In genomic region chr1:207077470-207078377, GRCh38 we compare ENCODE assay signal across 8 cellular contexts. TPM values are rescaled to one million over a fixed set of nuclear protein-coding genes. Genes with fewer than 3 reads are reported as not detected.
A peak's percentile ranks its signal among the peaks of the same experiment; 100 is the strongest.
DNase-seq lines count a peak whose midpoint lies in the region; ATAC-seq and TF ChIP-seq lines count a peak whose summit lies in the region.

No MANE protein-coding gene starts in this region.

- H3K27ac Mint-ChIP-seq in T-cell, result no peak overlapping the region

- TF ChIP-seq POLR2A in adrenal gland (IDR thresholded peaks at IDR 0.05), result no peak
- TF ChIP-seq POLR2A in heart left ventricle (IDR thresholded peaks at IDR 0.05), result no peak

- no peak overlapping the region for H3K27ac ChIP-seq in adrenal gland
- H3K27ac ChIP-seq in heart left ventricle, result peak overlapping the region in 6 of 12 donors; percentile 25 to 68 (median 46)

- H3K27me3 Mint-ChIP-seq in T-cell, result peaks cover 0 to 12% of the 10 kb centered on the region in 2 donors

- POLR2A ChIA-PET in T-cell (lab: Charles Lee), result no interaction called here

- H3K27me3 ChIP-seq in adrenal gland, result no peaks in the 10 kb centered on the region
- no peaks in the 10 kb centered on the region for H3K27me3 ChIP-seq in heart left ventricle

- ATAC-seq in GM21367 (IDR thresholded peaks at IDR 0.05; ENCODE audit: unreplicated experiment) (peak; percentile 51), T-cell (replicated peaks in 1 of 4) (peak; percentile 85 to 92 (median 88)), heart left ventricle (peak; percentile 76 to 85 (median 82)), GM18502 (IDR thresholded peaks at IDR 0.05; ENCODE audit: poor library complexity, unreplicated experiment) (no peak)

- intact Hi-C loops in adrenal gland (cut with DNase I), result loop anchor here in 1 of 2 donors (2.0 kb wide), 1 partner anchor 29 kb away; no protein-coding TSS in a partner anchor
- intact Hi-C loops in heart left ventricle (cut with DNase I), result loop anchor here in 7 of 10 donors (1.0 to 10.0 kb wide), 4 partner anchors 27 to 165 kb away; partner anchors contain the start of gene YOD1 (in 3 of the 7)

- TF ChIP-seq CTCF in adrenal gland (IDR thresholded peaks at IDR 0.05), result peak; percentile 85 to 91 (median 88)
- TF ChIP-seq CTCF in heart left ventricle (IDR thresholded peaks at IDR 0.05), result peak; percentile 80 to 94 (median 89)

- H3K4me1 ChIP-seq in adrenal gland (replicated peaks in 1 of 2) (no peaks in the 10 kb centered on the region), heart left ventricle (peaks cover 0 to 51% (median 11%) of the 10 kb centered on the region in 12 donors)

- WGBS in adrenal gland, 4 donors, result 36 to 40% (median 38%) methylated on average over 6 of the region's 6 CpGs
- 25 to 38% (median 32%) methylated on average over 6 of the region's 6 CpGs for WGBS in heart left ventricle, 4 donors

- no peak overlapping the region for H3K4me3 Mint-ChIP-seq in T-cell

- peaks cover 4% of the 10 kb centered on the region for H3K36me3 Mint-ChIP-seq in T-cell

- peak in 9 of 14 donors; percentile 7 to 47 (median 31) for DNase-seq in C1 segment of cervical spinal cord (lab: John Stamatoyannopoulos, UW)
- peak; percentile 25 for DNase-seq in NCI-H1417 treated with DMSO at 0.1 percent for 48 hours (lab: John Stamatoyannopoulos, UW)
- peak in 33 of 34 experiments; percentile 31 to 71 (median 56) for DNase-seq in T-cell
- DNase-seq in adrenal gland, result peak; percentile 62 to 85 (median 76)
- peak in 3 of 5 donors; percentile 41 to 64 (median 63) for DNase-seq in heart left ventricle
- peak; percentile 56 for DNase-seq in retina

- H3K9me3 ChIP-seq in adrenal gland (replicated peaks in 1 of 3) (no peaks in the 10 kb centered on the region), heart left ventricle (no peaks in the 10 kb centered on the region)

- no peaks in the 10 kb centered on the region for H3K9me3 Mint-ChIP-seq in T-cell

- H3K4me1 Mint-ChIP-seq in T-cell, result peaks cover 0 to 5% (median under 1%) of the 10 kb centered on the region in 3 donors

- no peak overlapping the region for H3K4me3 ChIP-seq in adrenal gland
- H3K4me3 ChIP-seq in heart left ventricle, result no peak overlapping the region

- CTCF ChIA-PET in T-cell (lab: Charles Lee), result interaction anchor here (0.6 to 1.6 kb wide), 5 partner anchors 18 to 28 kb away, joined by 3 to 13 read pairs (median 3); partner anchors contain the start of gene PFKFB2 (in 1 of the 2)

- H3K36me3 ChIP-seq in adrenal gland (replicated peaks in 1 of 2) (peaks cover 0 to 8% of the 10 kb centered on the region in 2 donors), heart left ventricle (peaks cover 0 to 84% (median 30%) of the 10 kb centered on the region in 9 donors)

RNA-seq across cellular contexts. Expression of gene C4BPB, which starts 10.9 kb away (rescaled TPM):
- total RNA-seq in T-cell (1 to 10 TPM in 2 of 5 donors, under 1 TPM in 2, not detected in 1; 0.66 to 4.8 (median 1.0) TPM), adrenal gland (1 to 10 TPM in 1 of 8 donors, under 1 TPM in 5, not detected in 2; 0.37 to 1.4 (median 0.69) TPM), heart left ventricle (1 to 10 TPM in 2 of 9 donors, under 1 TPM in 1, not detected in 6; 0.20 to 3.3 (median 1.3) TPM)
- polyA plus RNA-seq in adrenal gland (under 1 TPM; 0.20 to 0.64 (median 0.24) TPM), heart left ventricle (not detected)

RNA-seq across cellular contexts. Expression of gene PFKFB2, which starts 24.6 kb away (rescaled TPM):
- 1 to 10 TPM; 1.6 to 4.7 (median 3.2) TPM for total RNA-seq in T-cell
- 10 to 100 TPM; 10.3 to 25.8 (median 19.6) TPM for total RNA-seq in adrenal gland
- 10 to 100 TPM in 1 of 3 donors, 1 to 10 TPM in 2; 3.9 to 10.8 (median 6.7) TPM for polyA plus RNA-seq in adrenal gland
- 100 to 1,000 TPM in 3 of 9 donors, 10 to 100 TPM in 6; 34.2 to 130 (median 64.0) TPM for total RNA-seq in heart left ventricle
- 10 to 100 TPM; 16.0 to 45.7 TPM for polyA plus RNA-seq in heart left ventricle

RNA-seq across cellular contexts. Expression of gene C4BPA, which starts 26.3 kb away (rescaled TPM):
- under 1 TPM in 3 of 5 donors, not detected in 2; 0.60 to 0.72 (median 0.70) TPM for total RNA-seq in T-cell
- total RNA-seq in adrenal gland, result 10 to 100 TPM in 1 of 8 donors, 1 to 10 TPM in 1, under 1 TPM in 1, not detected in 5; 0.57 to 23.4 (median 8.9) TPM
- polyA plus RNA-seq in adrenal gland, result under 1 TPM; 0.13 to 0.38 (median 0.32) TPM
- not detected for total RNA-seq in heart left ventricle
- polyA plus RNA-seq in heart left ventricle, result under 1 TPM in 1 of 2 donors, not detected in 1; 0.03 TPM

RNA-seq across cellular contexts. Expression of gene YOD1, which starts 26.7 kb away (rescaled TPM):
- total RNA-seq in T-cell, result 10 to 100 TPM in 2 of 5 donors, 1 to 10 TPM in 3; 7.8 to 13.5 (median 8.7) TPM
- total RNA-seq in adrenal gland, result 10 to 100 TPM in 1 of 8 donors, 1 to 10 TPM in 7; 4.3 to 15.7 (median 8.6) TPM
- 10 to 100 TPM in 1 of 3 donors, 1 to 10 TPM in 2; 2.5 to 10.9 (median 3.0) TPM for polyA plus RNA-seq in adrenal gland
- 1 to 10 TPM; 3.9 to 7.4 (median 6.1) TPM for total RNA-seq in heart left ventricle
- polyA plus RNA-seq in heart left ventricle, result 1 to 10 TPM; 1.9 to 4.5 TPM

RNA-seq across cellular contexts. Expression of gene C1orf116, which starts 45.2 kb away (rescaled TPM):
- total RNA-seq in T-cell (under 1 TPM; 0.08 to 0.29 (median 0.14) TPM), adrenal gland (1 to 10 TPM in 6 of 8 donors, under 1 TPM in 2; 0.21 to 3.7 (median 1.1) TPM), heart left ventricle (1 to 10 TPM in 3 of 9 donors, under 1 TPM in 6; 0.42 to 3.3 (median 0.85) TPM)
- polyA plus RNA-seq in adrenal gland (under 1 TPM; 0.20 to 0.88 (median 0.88) TPM), heart left ventricle (under 1 TPM; 0.08 to 0.28 TPM)

Comparison
In these comparisons a context has a peak if more than half of its experiments do, and no peak if none do; other contexts are left out.
1. DNase-seq: peak in every context shown above with its lines; median percentile 76 in adrenal gland; 63 in heart left ventricle; 56 in T-cell; 56 in retina; 31 in C1 segment of cervical spinal cord; 25 in NCI-H1417 treated with DMSO at 0.1 percent for 48 hours.